ENCODE assay signal across 8 cellular contexts in genomic region chrX:130165703-130166502, GRCh38. TPM values are rescaled to one million over a fixed set of nuclear protein-coding genes. Genes with fewer than 3 reads are reported as not detected.
A peak's percentile ranks its signal among the peaks of the same experiment; 100 is the strongest.
DNase-seq lines count a peak whose midpoint lies in the region; ATAC-seq and TF ChIP-seq lines count a peak whose summit lies in the region.

TSS of gene AIFM1 (minus strand) at chrX:130165841. CDS start at chrX:130165656, 185 bp downstream.

- H3F3A ChIP-seq in DOHH2 (ENCODE audit: control insufficient read depth, insufficient read depth): no peaks in the 10 kb centered on the region

- no peaks in the 10 kb centered on the region for H3K9me3 Mint-ChIP-seq in activated T-helper 17 cell treated with anti-CD3 and anti-CD28 coated beads, Interleukin-2, amount 50 U/mL, for 72 hours
- H3K9me3 Mint-ChIP-seq in naive thymus-derived CD4-positive, alpha-beta T cell: no peaks in the 10 kb centered on the region
- H3K9me3 Mint-ChIP-seq in stimulated activated naive B cell treated with anti-CD40 and anti-IgM and Interleukin-4, amounts not matched to agents 10 μg/mL and 1 μg/mL and 100 μg/mL, for 72 hours: no peaks in the 10 kb centered on the region

- H3K36me3 Mint-ChIP-seq in activated T-helper 17 cell treated with anti-CD3 and anti-CD28 coated beads, Interleukin-2, amount 50 U/mL, for 72 hours (ENCODE audit: low read depth): peaks cover 9% of the 10 kb centered on the region
- no peaks in the 10 kb centered on the region for H3K36me3 Mint-ChIP-seq in naive thymus-derived CD4-positive, alpha-beta T cell
- no peaks in the 10 kb centered on the region for H3K36me3 Mint-ChIP-seq in stimulated activated naive B cell treated with anti-CD40 and anti-IgM and Interleukin-4, amounts not matched to agents 10 μg/mL and 1 μg/mL and 100 μg/mL, for 72 hours

- H3K27me3 Mint-ChIP-seq in activated T-helper 17 cell treated with anti-CD3 and anti-CD28 coated beads, Interleukin-2, amount 50 U/mL, for 72 hours: no peaks in the 10 kb centered on the region
- H3K27me3 Mint-ChIP-seq in naive thymus-derived CD4-positive, alpha-beta T cell: no peaks in the 10 kb centered on the region
- no peaks in the 10 kb centered on the region for H3K27me3 Mint-ChIP-seq in stimulated activated naive B cell treated with anti-CD40 and anti-IgM and Interleukin-4, amounts not matched to agents 10 μg/mL and 1 μg/mL and 100 μg/mL, for 72 hours

- H2AFZ ChIP-seq in fibroblast of lung (ENCODE audit: low read length): peak within 1 kb of the TSS; percentile 84

- DNase-seq in GOT3 (lab: John Stamatoyannopoulos, UW) (peak; percentile 58), LNCaP clone FGC (ENCODE audit: low read depth) (peak; percentile 92), RWPE1 (ENCODE audit: low spot score) (peak; percentile 84), fibroblast of lung (ENCODE audit: low read depth in 2 of 2) (peak; percentile 95 to 98)
- DNase-seq in naive thymus-derived CD4-positive, alpha-beta T cell: peak; percentile 68 to 90 (median 84)
- DNase-seq in stimulated activated naive B cell treated with anti-CD40 and anti-IgM and Interleukin-4, amounts not matched to agents 10 μg/mL and 1 μg/mL and 100 μg/mL, for 72 hours: peak; percentile 90

- H3K27me3 ChIP-seq in DOHH2 (ENCODE audit: control insufficient read depth, low read length): no peaks in the 10 kb centered on the region
- H3K27me3 ChIP-seq in fibroblast of lung (ENCODE audit: control insufficient read depth, insufficient read depth, low read length): no peaks in the 10 kb centered on the region
- no peaks in the 10 kb centered on the region for H3K27me3 ChIP-seq in naive thymus-derived CD4-positive, alpha-beta T cell (ENCODE audit: control insufficient read depth in 2 of 2, insufficient read depth in 2 of 2, low read length in 2 of 2)

- H3K4me2 ChIP-seq in DOHH2 (ENCODE audit: low read length) (peak within 1 kb of the TSS; percentile 86), fibroblast of lung (ENCODE audit: extremely low read depth, insufficient read depth, low read length) (peak within 1 kb of the TSS; percentile 87)

- H3K9ac ChIP-seq in fibroblast of lung (ENCODE audit: insufficient read depth, low read length): peak within 1 kb of the TSS; percentile 70

- peaks cover 40% of the 10 kb centered on the region for H3K4me1 ChIP-seq in DOHH2 (ENCODE audit: control insufficient read depth, low read length)
- no peaks in the 10 kb centered on the region for H3K4me1 ChIP-seq in fibroblast of lung (ENCODE audit: control insufficient read depth, extremely low read depth, insufficient read depth, low read length)
- H3K4me1 ChIP-seq in naive thymus-derived CD4-positive, alpha-beta T cell (ENCODE audit: control insufficient read depth in 2 of 2, insufficient read depth in 2 of 2, low read length in 2 of 2): peaks cover 8 to 10% of the 10 kb centered on the region in 2 donors

- CTCF ChIA-PET in RWPE1 (lab: Yijun Ruan, JAX): interaction anchor here (0.7 kb wide), 1 partner anchor 86 kb away, joined by 4 read pairs; no protein-coding TSS in a partner anchor
- CTCF ChIA-PET in naive thymus-derived CD4-positive, alpha-beta T cell (lab: Charles Lee): interaction anchor here (0.6 to 1.4 kb wide), 4 partner anchors 14 to 626 kb away, joined by 3 to 5 read pairs (median 4); partner anchors contain the start of gene OCRL

- H3K79me2 ChIP-seq in DOHH2 (ENCODE audit: control insufficient read depth, low read length): peaks cover 64% of the 10 kb centered on the region
- H3K79me2 ChIP-seq in fibroblast of lung (ENCODE audit: control insufficient read depth, insufficient read depth, low read length): peaks cover 11% of the 10 kb centered on the region

- H3K36me3 ChIP-seq in DOHH2 (ENCODE audit: control insufficient read depth, low read length) (no peaks in the 10 kb centered on the region), fibroblast of lung (ENCODE audit: control insufficient read depth, insufficient read depth, low read length) (no peaks in the 10 kb centered on the region)
- H3K36me3 ChIP-seq in naive thymus-derived CD4-positive, alpha-beta T cell (ENCODE audit: control insufficient read depth in 2 of 3, insufficient read depth in 3 of 3, low read length in 3 of 3): no peaks in the 10 kb centered on the region

- peak within 1 kb of the TSS; percentile 92 for H3K27ac Mint-ChIP-seq in activated T-helper 17 cell treated with anti-CD3 and anti-CD28 coated beads, Interleukin-2, amount 50 U/mL, for 72 hours
- H3K27ac Mint-ChIP-seq in naive thymus-derived CD4-positive, alpha-beta T cell: peak within 1 kb of the TSS; percentile 85 to 96 (median 92)
- peak within 1 kb of the TSS; percentile 87 for H3K27ac Mint-ChIP-seq in stimulated activated naive B cell treated with anti-CD40 and anti-IgM and Interleukin-4, amounts not matched to agents 10 μg/mL and 1 μg/mL and 100 μg/mL, for 72 hours

- TF ChIP-seq CTCF in DOHH2 (IDR thresholded peaks at IDR 0.05; ENCODE audit: low read depth, low read length, poor library complexity, severe bottlenecking) (no peak), LNCaP clone FGC (IDR thresholded peaks at IDR 0.05; ENCODE audit: control insufficient read depth, extremely low read depth, insufficient read depth) (no peak), RWPE1 (conservative IDR thresholded peaks at IDR 0.05; ENCODE audit: low read depth) (no peak), fibroblast of lung (conservative IDR thresholded peaks at IDR 0.05 in 1 of 2, IDR thresholded peaks at IDR 0.05 in 1 of 2; ENCODE audit: low read depth in 1 of 2, low read length in 2 of 2) (no peak)

- peak within 1 kb of the TSS; percentile 86 for H3K27ac ChIP-seq in DOHH2 (ENCODE audit: low read depth, low read length)
- peak within 1 kb of the TSS; percentile 91 for H3K27ac ChIP-seq in RWPE1
- peak within 1 kb of the TSS; percentile 89 for H3K27ac ChIP-seq in fibroblast of lung (ENCODE audit: insufficient read depth, low read length)
- peak within 1 kb of the TSS; percentile 78 for H3K27ac ChIP-seq in naive thymus-derived CD4-positive, alpha-beta T cell (ENCODE audit: low read depth, low read length)

- POLR2A ChIA-PET in RWPE1 (lab: Yijun Ruan, JAX; ENCODE audit: low non-redundant PET): interaction anchor here (0.6 kb wide), 1 partner anchor 17 kb away, joined by 4 read pairs; no protein-coding TSS in a partner anchor
- POLR2A ChIA-PET in naive thymus-derived CD4-positive, alpha-beta T cell (lab: Charles Lee): interaction anchor here (0.8 to 1.6 kb wide), 6 partner anchors 8 to 85 kb away, joined by 3 to 9 read pairs (median 4); no protein-coding TSS in a partner anchor

- H4K20me1 ChIP-seq in DOHH2 (ENCODE audit: control insufficient read depth, insufficient read depth, low read depth, low read length) (no peaks in the 10 kb centered on the region), fibroblast of lung (ENCODE audit: control insufficient read depth, extremely low read depth, insufficient read depth, low read length) (no peaks in the 10 kb centered on the region)

- H3K9me3 ChIP-seq in DOHH2 (ENCODE audit: control insufficient read depth, insufficient read depth, low read length): no peaks in the 10 kb centered on the region
- no peaks in the 10 kb centered on the region for H3K9me3 ChIP-seq in fibroblast of lung (ENCODE audit: control insufficient read depth, insufficient read depth, low read depth, low read length)
- no peaks in the 10 kb centered on the region for H3K9me3 ChIP-seq in naive thymus-derived CD4-positive, alpha-beta T cell (ENCODE audit: control insufficient read depth in 2 of 3, low read length in 3 of 3)

- ATAC-seq in activated T-helper 17 cell treated with anti-CD3 and anti-CD28 coated beads, Interleukin-2, amount 50 U/mL, for 72 hours (replicated peaks): peak; percentile 88
- ATAC-seq in naive thymus-derived CD4-positive, alpha-beta T cell: peak; percentile 94
- peak; percentile 92 to 94 for ATAC-seq in stimulated activated naive B cell treated with anti-CD40 and anti-IgM and Interleukin-4, amounts not matched to agents 10 μg/mL and 1 μg/mL and 100 μg/mL, for 72 hours (replicated peaks)

- H3K4me3 ChIP-seq in DOHH2 (ENCODE audit: low read length): peak within 1 kb of the TSS; percentile 81
- H3K4me3 ChIP-seq in LNCaP clone FGC (ENCODE audit: low read depth, low read length): peak within 1 kb of the TSS; percentile 74
- H3K4me3 ChIP-seq in fibroblast of lung (replicated peaks in 1 of 4; ENCODE audit: control extremely low read depth in 1 of 4, insufficient read depth in 1 of 4, low read depth in 3 of 4, low read length in 4 of 4): peak within 1 kb of the TSS; percentile 67 to 95 (median 74)
- H3K4me3 ChIP-seq in naive thymus-derived CD4-positive, alpha-beta T cell (ENCODE audit: low read length): peak within 1 kb of the TSS; percentile 87

- intact Hi-C loops in naive thymus-derived CD4-positive, alpha-beta T cell (cut with micrococcal nuclease): loop anchor here (1.0 to 5.0 kb wide), 9 partner anchors 7 to 736 kb away; partner anchors contain the start of genes ENOX2 (in 1 of the 2), ZDHHC9 (in 1 of the 2) and ZNF280C (in 1 of the 2)

- peaks cover 7% of the 10 kb centered on the region for H3K4me1 Mint-ChIP-seq in activated T-helper 17 cell treated with anti-CD3 and anti-CD28 coated beads, Interleukin-2, amount 50 U/mL, for 72 hours
- H3K4me1 Mint-ChIP-seq in naive thymus-derived CD4-positive, alpha-beta T cell: peaks cover 6 to 41% (median 32%) of the 10 kb centered on the region in 7 donors
- H3K4me1 Mint-ChIP-seq in stimulated activated naive B cell treated with anti-CD40 and anti-IgM and Interleukin-4, amounts not matched to agents 10 μg/mL and 1 μg/mL and 100 μg/mL, for 72 hours: peaks cover 6 to 18% of the 10 kb centered on the region in 2 donors

- H3K4me3 Mint-ChIP-seq in activated T-helper 17 cell treated with anti-CD3 and anti-CD28 coated beads, Interleukin-2, amount 50 U/mL, for 72 hours: peak within 1 kb of the TSS; percentile 96
- H3K4me3 Mint-ChIP-seq in naive thymus-derived CD4-positive, alpha-beta T cell: peak within 1 kb of the TSS; percentile 84 to 98 (median 90)
- peak within 1 kb of the TSS; percentile 84 for H3K4me3 Mint-ChIP-seq in stimulated activated naive B cell treated with anti-CD40 and anti-IgM and Interleukin-4, amounts not matched to agents 10 μg/mL and 1 μg/mL and 100 μg/mL, for 72 hours

- H3K9me2 ChIP-seq in DOHH2 (replicated peaks; ENCODE audit: control insufficient read depth, low read length): no peaks in the 10 kb centered on the region

RNA-seq across cellular contexts. Expression of gene AIFM1, which starts in this region (rescaled TPM):
- 10 to 100 TPM; 25.4 to 67.3 TPM for total RNA-seq in activated T-helper 17 cell treated with anti-CD3 and anti-CD28 coated beads, Interleukin-2, amount 50 U/mL, for 72 hours
- total RNA-seq in fibroblast of lung: 18.2 and 23.1 TPM in 2 replicates
- 36.1 and 47.1 TPM in 2 replicates for polyA plus RNA-seq in fibroblast of lung
- 26.9 and 33.7 TPM in 2 replicates for polyA plus RNA-seq in fibroblast of lung (2012)
- 7.3 and 8.5 TPM in 2 replicates for polyA minus RNA-seq in fibroblast of lung (ENCODE audit: low replicate concordance)
- 10 to 100 TPM; 11.6 to 35.8 (median 21.1) TPM for total RNA-seq in naive thymus-derived CD4-positive, alpha-beta T cell
- polyA plus RNA-seq in naive thymus-derived CD4-positive, alpha-beta T cell: 10 to 100 TPM; 24.8 to 35.4 TPM

Comparison
In these comparisons a context has a peak if more than half of its experiments do, and no peak if none do; other contexts are left out.
1. Peak in every context shown above with its lines: DNase-seq, ATAC-seq, H3K4me3 ChIP-seq and H3K27ac ChIP-seq.